ENCODE assay signal across 1 cellular context in genomic region chr2:35508601-35509000, GRCh38.
TF ChIP-seq lines count a peak whose summit lies in the region.

No MANE protein-coding gene starts in this region.

TF ChIP-seq in GM12878, 131 proteins besides CTCF, POLR2A, EP300 and RAD21 (continued from another document):
- TF ChIP-seq ZBTB11 (CRISPR knock-in tag; IDR thresholded peaks at IDR 0.05): no peak
- no peak for TF ChIP-seq TARDBP (IDR thresholded peaks at IDR 0.05; ENCODE audit: borderline replicate concordance)
- no peak for TF ChIP-seq NFXL1 (IDR thresholded peaks at IDR 0.05; ENCODE audit: borderline replicate concordance)
- TF ChIP-seq PAX8 (IDR thresholded peaks at IDR 0.05): no peak
